ENCODE assay signal across 11 cellular contexts in genomic region chr3:129612350-129613204, GRCh38. TPM values are rescaled to one million over a fixed set of nuclear protein-coding genes. Genes with fewer than 3 reads are reported as not detected.
A peak's percentile ranks its signal among the peaks of the same experiment; 100 is the strongest.
DNase-seq lines count a peak whose midpoint lies in the region; FAIRE-seq and TF ChIP-seq lines count a peak whose summit lies in the region.
"Had no signal": no experiment of that assay in that cellular context is flagged by ENCODE, and none has a peak within 500 bp of the region (broad histone marks: within the 10 kb centered on the region; RNA-seq: fewer than 3 reads in every experiment).

No MANE protein-coding gene starts in this region.

- H3K9me3 ChIP-seq in left ventricle myocardium inferior (replicated peaks) (no peaks in the 10 kb centered on the region), skeletal muscle satellite cell (replicated peaks; ENCODE audit: low read length) (no peaks in the 10 kb centered on the region)

- H3K4me1 ChIP-seq in left ventricle myocardium inferior, result peaks cover 98% of the 10 kb centered on the region
- peaks cover 62% of the 10 kb centered on the region for H3K4me1 ChIP-seq in skeletal muscle satellite cell (ENCODE audit: control insufficient read depth, insufficient read depth, low read length)

- in situ Hi-C loops in Caki2 (cut with HindIII; ENCODE audit: low pct_unique_long_range_greater_than_20kb, low sequenced_read_pairs), result no loop called here

- H3K27me3 ChIP-seq in left ventricle myocardium inferior (ENCODE audit: low read depth) (no peaks in the 10 kb centered on the region), skeletal muscle satellite cell (ENCODE audit: control insufficient read depth, insufficient read depth, low read length) (no peaks in the 10 kb centered on the region)

- H3K36me3 ChIP-seq in left ventricle myocardium inferior (no peaks in the 10 kb centered on the region), skeletal muscle satellite cell (ENCODE audit: insufficient read depth, low read length) (no peaks in the 10 kb centered on the region)

- TF ChIP-seq CTCF in left ventricle myocardium inferior (IDR thresholded peaks at IDR 0.05; ENCODE audit: borderline replicate concordance), result no peak

- DNase-seq in Caki2 (ENCODE audit: low read depth), result peak; percentile 57
- DNase-seq in RCC 7860 (ENCODE audit: low spot score), result peak; percentile 27
- DNase-seq in left ventricle myocardium inferior, result peak; percentile 20
- no peak for DNase-seq in stimulated activated CD4-positive, alpha-beta T cell treated with anti-CD3 and anti-CD28 coated beads, Interleukin-1b, Interleukin-23, amount 100 ng/mL, for 48 hours
- DNase-seq in AML-193 (lab: John Stamatoyannopoulos, UW), result no peak
- DNase-seq in H4 (ENCODE audit: low spot score), result no peak
- no peak for DNase-seq in D341Med (ENCODE audit: low spot score)
- DNase-seq: NCI-H146; NK-92 treated with Interleukin-12 subunit alpha and Interleukin-12 subunit beta, amount 100 ng/mL, for 24 hours had no signal

- H3K4me2 ChIP-seq in skeletal muscle satellite cell (ENCODE audit: low read length), result no peak overlapping the region

- FAIRE-seq in RCC 7860 (lab: Jason Lieb, UNC), result no peak
- FAIRE-seq: GM12878 had no signal

- peak overlapping the region; percentile 62 for H3K9ac ChIP-seq in skeletal muscle satellite cell (ENCODE audit: low read depth, low read length)

- H3K4me3 ChIP-seq in left ventricle myocardium inferior (no peak overlapping the region), skeletal muscle satellite cell (ENCODE audit: low read length) (no peak overlapping the region)
- H3K4me3 ChIP-seq: GM12878 had no signal

- H3K27ac ChIP-seq in left ventricle myocardium inferior (replicated peaks), result peak overlapping the region; percentile 97

- intact Hi-C loops in left ventricle myocardium inferior (cut with micrococcal nuclease), result no loop called here

RNA-seq across cellular contexts. Expression of gene PLXND1, which starts 6.1 kb away (rescaled TPM):
- 29.0 and 74.1 TPM in 2 replicates for total RNA-seq in Caki2 (2014; rRNA removed; shearing (Covaris generic); ENCODE audit: low replicate concordance)
- 45.5 TPM for total RNA-seq in left ventricle myocardium inferior
- total RNA-seq in skeletal muscle satellite cell (2012; rRNA removed), result 41.7 and 52.2 TPM in 2 replicates
- total RNA-seq in H4 (2014; rRNA removed; shearing (Covaris generic)), result 40.4 and 65.3 TPM in 2 replicates

Comparison
In these comparisons a context has a peak if more than half of its experiments do, and no peak if none do; other contexts are left out.
1. DNase-seq: peak in Caki2 (single experiment), RCC 7860 (single experiment) and left ventricle myocardium inferior (single experiment); none in stimulated activated CD4-positive, alpha-beta T cell treated with anti-CD3 and anti-CD28 coated beads, Interleukin-1b, Interleukin-23, amount 100 ng/mL, for 48 hours (single experiment), AML-193 (0 of 2), H4 (single experiment) and D341Med (single experiment).